ENCODE assay signal across 26 cellular contexts in the genomic region with DNA sequence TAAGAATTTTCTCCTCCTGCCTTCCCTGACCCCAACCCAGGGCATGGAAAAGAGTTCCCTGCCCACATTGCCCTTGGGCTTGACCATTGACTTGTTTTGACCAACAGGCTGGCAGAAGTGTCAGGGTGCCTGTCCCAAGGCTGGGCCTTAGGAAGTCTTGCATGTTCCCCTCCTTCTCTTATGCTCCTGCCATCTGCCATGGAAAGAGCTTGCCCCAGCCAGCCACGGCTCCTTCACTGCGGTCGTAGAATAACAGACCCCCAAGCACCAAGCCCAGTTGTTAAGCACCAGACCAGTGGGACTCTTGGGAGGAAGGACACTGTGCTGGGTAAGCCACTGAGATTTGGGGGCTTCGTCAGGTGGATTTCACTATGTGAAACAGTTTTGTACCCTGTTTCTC.
"Had no signal": no experiment of that assay in that cellular context is flagged by ENCODE, and none has a peak within 500 bp of the region (broad histone marks: within the 10 kb centered on the region; RNA-seq: fewer than 3 reads in every experiment).

No MANE protein-coding gene starts in this region.

- H3K9ac ChIP-seq: neural progenitor cell, parathyroid adenoma had no signal

- H3K4me2 ChIP-seq: neural progenitor cell had no signal

- H3K27ac ChIP-seq: left lung, lower lobe of right lung, neural progenitor cell, neutrophil, parathyroid adenoma, suprapubic skin, thoracic aorta, tibial artery, upper lobe of right lung had no signal

- H3K9me3 ChIP-seq: left lung, lower lobe of right lung, neutrophil, spleen, suprapubic skin, thoracic aorta, tibial artery, upper lobe of right lung had no signal

- ATAC-seq: left cardiac atrium; left lung; lower lobe of right lung; natural killer cell; right cardiac atrium; sciatic nerve; stimulated activated effector memory CD8-positive, alpha-beta T cell treated with anti-CD3 and anti-CD28 coated beads, Interleukin-12 subunit alpha, Interleukin-12 subunit beta, amount 100 ng/mL, for 72 hours; upper lobe of right lung had no signal

- H3K4me1 ChIP-seq: left lung, neural progenitor cell had no signal

- H3K36me3 ChIP-seq: left lung, lower lobe of right lung, neural progenitor cell, neutrophil, spleen, suprapubic skin, thoracic aorta, tibial artery, upper lobe of right lung had no signal

- DNase-seq: hippocampal formation; kidney glomerular epithelial cell; left cardiac atrium; left lung; lower lobe of right lung; mammary epithelial cell; mesenchymal stem cell; naive B cell; natural killer cell; nephron progenitor cell; occipital lobe; right cardiac atrium; small intestine; spleen; stimulated activated CD4-positive, alpha-beta T cell treated with anti-CD3 and anti-CD28 coated beads, Interleukin-4, amount 100 ng/mL, for 24 hours; stimulated activated naive CD4-positive, alpha-beta T cell; tibial artery; trophoblast cell; upper lobe of right lung had no signal

- H3K27me3 ChIP-seq: left lung, neural progenitor cell, neutrophil, spleen, suprapubic skin, tibial artery, upper lobe of right lung had no signal

- H3K4me3 ChIP-seq: left lung, lower lobe of right lung, neural progenitor cell, spleen, suprapubic skin, thoracic aorta, tibial artery, upper lobe of right lung had no signal
